9 cellular contexts compared by ENCODE assay signal in genomic region chr12:575129-575502, GRCh38.
DNase-seq lines count a peak whose midpoint lies in the region; ATAC-seq and TF ChIP-seq lines count a peak whose summit lies in the region.
"Had no signal": no experiment of that assay in that cellular context is flagged by ENCODE, and none has a peak within 500 bp of the region (broad histone marks: within the 10 kb centered on the region; RNA-seq: fewer than 3 reads in every experiment).

No MANE protein-coding gene starts in this region.

- peaks cover 4% of the 10 kb centered on the region for H3K9me3 Mint-ChIP-seq in activated CD4-positive, alpha-beta T cell treated with anti-CD3 and anti-CD28 coated beads, Interleukin-2, amount 10 ng/mL, durations not matched to agents 7 days and 5 days

- H3K27ac Mint-ChIP-seq in activated CD4-positive, alpha-beta T cell treated with anti-CD3 and anti-CD28 coated beads, Interleukin-2, amount 10 ng/mL, durations not matched to agents 7 days and 5 days, result peak overlapping the region; percentile 80

- no peak overlapping the region for H3K4me3 Mint-ChIP-seq in activated CD4-positive, alpha-beta T cell treated with anti-CD3 and anti-CD28 coated beads, Interleukin-2, amount 10 ng/mL, durations not matched to agents 7 days and 5 days

- H3K27ac ChIP-seq in cingulate gyrus (ENCODE audit: low read depth, low read length), result peak overlapping the region; percentile 49
- peak overlapping the region; percentile 28 for H3K27ac ChIP-seq in upper lobe of right lung
- H3K27ac ChIP-seq in colonic mucosa, result no peak overlapping the region

- H3K4me1 Mint-ChIP-seq in activated CD4-positive, alpha-beta T cell treated with anti-CD3 and anti-CD28 coated beads, Interleukin-2, amount 10 ng/mL, durations not matched to agents 7 days and 5 days, result peaks cover 50% of the 10 kb centered on the region

- H3K27me3 Mint-ChIP-seq in activated CD4-positive, alpha-beta T cell treated with anti-CD3 and anti-CD28 coated beads, Interleukin-2, amount 10 ng/mL, durations not matched to agents 7 days and 5 days, result no peaks in the 10 kb centered on the region

- no peak for TF ChIP-seq CTCF in upper lobe of right lung (IDR thresholded peaks at IDR 0.05)
- no peak for TF ChIP-seq CTCF in colonic mucosa (IDR thresholded peaks at IDR 0.05)

- H3K4me3 ChIP-seq in mucosa of stomach (ENCODE audit: low read length) (no peak overlapping the region), upper lobe of right lung (no peak overlapping the region), colonic mucosa (no peak overlapping the region)

- H3K36me3 ChIP-seq in mucosa of stomach (ENCODE audit: control insufficient read depth, insufficient read depth, low read length) (no peaks in the 10 kb centered on the region), upper lobe of right lung (no peaks in the 10 kb centered on the region), colonic mucosa (no peaks in the 10 kb centered on the region)

- ATAC-seq in upper lobe of right lung (no peak), GM21381 (IDR thresholded peaks at IDR 0.05; ENCODE audit: unreplicated experiment) (no peak)

- H3K27me3 ChIP-seq in mucosa of stomach (ENCODE audit: control insufficient read depth, insufficient read depth, low read length), result no peaks in the 10 kb centered on the region
- no peaks in the 10 kb centered on the region for H3K27me3 ChIP-seq in upper lobe of right lung
- H3K27me3 ChIP-seq in colonic mucosa, result no peaks in the 10 kb centered on the region

- no peaks in the 10 kb centered on the region for H3K9me3 ChIP-seq in mucosa of stomach (ENCODE audit: control insufficient read depth, low read length)
- no peaks in the 10 kb centered on the region for H3K9me3 ChIP-seq in upper lobe of right lung
- H3K9me3 ChIP-seq in colonic mucosa, result no peaks in the 10 kb centered on the region

- H3K4me1 ChIP-seq in mucosa of stomach (ENCODE audit: control insufficient read depth, insufficient read depth, low read length), result peaks cover 39% of the 10 kb centered on the region
- peaks cover 30% of the 10 kb centered on the region for H3K4me1 ChIP-seq in upper lobe of right lung
- H3K4me1 ChIP-seq in colonic mucosa, result peaks cover 5% of the 10 kb centered on the region

- H3K9ac ChIP-seq in mucosa of stomach (ENCODE audit: low read length), result peak overlapping the region; percentile 50
- no peak overlapping the region for H3K9ac ChIP-seq in colonic mucosa (ENCODE audit: low read depth in 2 of 2, low read length in 2 of 2)

- CTCF ChIA-PET in activated CD4-positive, alpha-beta T cell treated with anti-CD3 and anti-CD28 coated beads, Interleukin-2, amount 10 ng/mL, durations not matched to agents 7 days and 5 days (lab: Charles Lee), result interaction anchor here (1.0 to 6.5 kb wide), 23 partner anchors 9 to 375 kb away, joined by 3 to 91 read pairs (median 7); partner anchors contain the start of genes KDM5A, RAD52 and WNK1

- intact Hi-C loops in upper lobe of right lung (cut with DNase I) (loop anchor here (10.0 kb wide), 2 partner anchors 70 to 180 kb away; partner anchors contain the start of gene WNK1), colonic mucosa (cut with DNase I) (no loop called here)

- POLR2A ChIA-PET in activated CD4-positive, alpha-beta T cell treated with anti-CD3 and anti-CD28 coated beads, Interleukin-2, amount 10 ng/mL, durations not matched to agents 7 days and 5 days (lab: Charles Lee), result interaction anchor here (0.9 kb wide), 1 partner anchor 176 kb away, joined by 3 read pairs; no protein-coding TSS in a partner anchor

- DNase-seq in activated CD4-positive, alpha-beta T cell treated with anti-CD3 and anti-CD28 coated beads, Interleukin-2, amount 10 ng/mL, durations not matched to agents 7 days and 5 days, result no peak
- DNase-seq in activated CD4-positive, alpha-beta T cell treated with anti-CD3 and anti-CD28 coated beads, Interleukin-2, amount 50 U/mL, for 48 hours, result no peak
- DNase-seq in upper lobe of right lung, result no peak
- no peak for DNase-seq in colonic mucosa
- DNase-seq in D341Med (ENCODE audit: low spot score), result no peak
- DNase-seq: NCI-H146 had no signal

- H3K36me3 Mint-ChIP-seq in activated CD4-positive, alpha-beta T cell treated with anti-CD3 and anti-CD28 coated beads, Interleukin-2, amount 10 ng/mL, durations not matched to agents 7 days and 5 days (ENCODE audit: low read depth), result peaks cover 13% of the 10 kb centered on the region
